Comparison of ENCODE assay signal across 10 cellular contexts in genomic region chr2:72915076-72915906, GRCh38. TPM values are rescaled to one million over a fixed set of nuclear protein-coding genes. Genes with fewer than 3 reads are reported as not detected.
A peak's percentile ranks its signal among the peaks of the same experiment; 100 is the strongest.
DNase-seq lines count a peak whose midpoint lies in the region; ATAC-seq, FAIRE-seq and TF ChIP-seq lines count a peak whose summit lies in the region.
"Had no signal": no experiment of that assay in that cellular context is flagged by ENCODE, and none has a peak within 500 bp of the region (broad histone marks: within the 10 kb centered on the region; RNA-seq: fewer than 3 reads in every experiment).

No MANE protein-coding gene starts in this region.

- ATAC-seq in heart right ventricle (no peak), Right ventricle myocardium superior (ENCODE audit: poor library complexity) (no peak), GM18907 (IDR thresholded peaks at IDR 0.05; ENCODE audit: unreplicated experiment) (no peak), GM18520 (IDR thresholded peaks at IDR 0.05; ENCODE audit: unreplicated experiment) (no peak)

- H3K9me3 Mint-ChIP-seq in astrocyte (ENCODE audit: unreplicated experiment): peaks cover 9% of the 10 kb centered on the region

- no peak for DNase-seq in heart right ventricle
- no peak for DNase-seq in Right ventricle myocardium superior
- DNase-seq in astrocyte (ENCODE audit: low read depth): no peak
- no peak for DNase-seq in vagina (ENCODE audit: extremely low spot score in 2 of 2)
- no peak for DNase-seq in activated effector memory CD4-positive, alpha-beta T cell treated with anti-CD3 and anti-CD28 coated beads, Interleukin-2, amount 50 U/mL, for 16 hours

- H2AFZ ChIP-seq in astrocyte (ENCODE audit: low read depth, low read length): no peak overlapping the region

- peak; percentile 17 for FAIRE-seq in astrocyte (lab: Jason Lieb, UNC)

- no peak for TF ChIP-seq POLR2A in vagina (IDR thresholded peaks at IDR 0.05)

- intact Hi-C loops in heart right ventricle (cut with DNase I): no loop called here
- intact Hi-C loops in Right ventricle myocardium superior (cut with DNase I): no loop called here
- intact Hi-C loops in vagina (cut with DNase I): no loop called here

- H3K27me3 Mint-ChIP-seq in astrocyte (ENCODE audit: low read depth, unreplicated experiment): peaks cover 71% of the 10 kb centered on the region

- H3K4me1 Mint-ChIP-seq in astrocyte (ENCODE audit: low read depth, unreplicated experiment): no peaks in the 10 kb centered on the region

- TF ChIP-seq CTCF in heart right ventricle (IDR thresholded peaks at IDR 0.05): no peak
- no peak for TF ChIP-seq CTCF in astrocyte (IDR thresholded peaks at IDR 0.05; ENCODE audit: insufficient read depth, low read depth, low read length)
- TF ChIP-seq CTCF in vagina (IDR thresholded peaks at IDR 0.05): no peak

- H3K27ac ChIP-seq in heart right ventricle (no peak overlapping the region), astrocyte (ENCODE audit: low read depth, low read length) (no peak overlapping the region), mesodermal cell (ENCODE audit: low read depth, low read length, severe bottlenecking) (no peak overlapping the region), vagina (no peak overlapping the region)
- H3K27ac ChIP-seq: C4-2B had no signal

- H3K4me3 ChIP-seq in heart right ventricle (peak overlapping the region in 9 of 10 donors; percentile 17 to 51 (median 42)), astrocyte (ENCODE audit: insufficient read depth, low read depth, low read length) (no peak overlapping the region), mesodermal cell (ENCODE audit: extremely low read depth, insufficient read depth, low read length, poor library complexity, severe bottlenecking) (peak overlapping the region; percentile 37), vagina (peak overlapping the region; percentile 34 to 49)

- H3K27ac Mint-ChIP-seq in astrocyte (ENCODE audit: unreplicated experiment): no peak overlapping the region

- no peaks in the 10 kb centered on the region for H3K36me3 Mint-ChIP-seq in astrocyte (ENCODE audit: low read depth, unreplicated experiment)

- H3K36me3 ChIP-seq in heart right ventricle (no peaks in the 10 kb centered on the region), astrocyte (ENCODE audit: insufficient read depth, low read length) (no peaks in the 10 kb centered on the region), mesodermal cell (ENCODE audit: control insufficient read depth, insufficient read depth, low read length) (no peaks in the 10 kb centered on the region), vagina (no peaks in the 10 kb centered on the region)

- H4K20me1 ChIP-seq in astrocyte (ENCODE audit: insufficient read depth, low read length): peaks cover 37% of the 10 kb centered on the region

- H3K27me3 ChIP-seq in heart right ventricle (peaks cover 60 to 100% (median 99%) of the 10 kb centered on the region in 7 donors), astrocyte (ENCODE audit: insufficient read depth, low read length) (peaks cover 93% of the 10 kb centered on the region), vagina (peaks cover 42% of the 10 kb centered on the region)

- peaks cover 23 to 53% (median 42%) of the 10 kb centered on the region in 9 donors for H3K4me1 ChIP-seq in heart right ventricle
- peaks cover 8% of the 10 kb centered on the region for H3K4me1 ChIP-seq in astrocyte (ENCODE audit: insufficient read depth, low read length)
- H3K4me1 ChIP-seq in mesodermal cell (ENCODE audit: control insufficient read depth, insufficient read depth, low read length, poor library complexity, severe bottlenecking): peaks cover 16% of the 10 kb centered on the region
- peaks cover 49% of the 10 kb centered on the region for H3K4me1 ChIP-seq in vagina

- peak overlapping the region; percentile 70 for H3K4me2 ChIP-seq in astrocyte (ENCODE audit: low read length)

- WGBS in heart right ventricle, 2 donors: 5 to 7% methylated on average over 33 of the region's 33 CpGs
- WGBS in mesodermal cell (ENCODE audit: insufficient coverage in 2 of 2), 2 experiments: 2 to 3% methylated on average over 22 to 30 of the region's 33 CpGs

- H3K4me3 Mint-ChIP-seq in astrocyte (ENCODE audit: unreplicated experiment): no peak overlapping the region

- H3K9ac ChIP-seq in astrocyte (ENCODE audit: low read length): no peak overlapping the region

- H3K9me3 ChIP-seq in heart right ventricle: no peaks in the 10 kb centered on the region
- no peaks in the 10 kb centered on the region for H3K9me3 ChIP-seq in astrocyte (ENCODE audit: insufficient read depth, low read depth, low read length)
- H3K9me3 ChIP-seq in mesodermal cell (ENCODE audit: control insufficient read depth, low read length): no peaks in the 10 kb centered on the region
- H3K9me3 ChIP-seq in vagina: no peaks in the 10 kb centered on the region

- no peaks in the 10 kb centered on the region for H3K79me2 ChIP-seq in astrocyte (ENCODE audit: insufficient read depth, low read length)

RNA-seq across cellular contexts. Expression of gene EMX1, which starts 2.0 kb away (rescaled TPM):
- total RNA-seq in heart right ventricle (not detected), Right ventricle myocardium superior (not detected), astrocyte (0.48 TPM in 1 of 2 replicates, not detected in the other), vagina (not detected)
- polyA plus RNA-seq in heart right ventricle: under 1 TPM; 0.01 to 0.07 TPM
- 0.92 TPM for polyA plus RNA-seq in mesodermal cell (2013, experiment 1 of 2)
- 0.61 TPM for polyA plus RNA-seq in mesodermal cell (2013, experiment 2 of 2)
- total RNA-seq: RPMI7951 had no signal

RNA-seq across cellular contexts. Expression of gene SPR, which starts 28.1 kb away (rescaled TPM):
- total RNA-seq in heart right ventricle (10 to 100 TPM; 31.4 to 55.4 (median 39.3) TPM), Right ventricle myocardium superior (53.9 TPM), astrocyte (23.6 TPM in 2 replicates), vagina (45.7 TPM)
- 10 to 100 TPM; 24.0 to 44.2 TPM for polyA plus RNA-seq in heart right ventricle
- 11.0 TPM for polyA plus RNA-seq in mesodermal cell (2013, experiment 1 of 2)
- polyA plus RNA-seq in mesodermal cell (2013, experiment 2 of 2): 9.8 TPM
